Comparison of ENCODE assay signal across 39 cellular contexts in the genomic region with DNA sequence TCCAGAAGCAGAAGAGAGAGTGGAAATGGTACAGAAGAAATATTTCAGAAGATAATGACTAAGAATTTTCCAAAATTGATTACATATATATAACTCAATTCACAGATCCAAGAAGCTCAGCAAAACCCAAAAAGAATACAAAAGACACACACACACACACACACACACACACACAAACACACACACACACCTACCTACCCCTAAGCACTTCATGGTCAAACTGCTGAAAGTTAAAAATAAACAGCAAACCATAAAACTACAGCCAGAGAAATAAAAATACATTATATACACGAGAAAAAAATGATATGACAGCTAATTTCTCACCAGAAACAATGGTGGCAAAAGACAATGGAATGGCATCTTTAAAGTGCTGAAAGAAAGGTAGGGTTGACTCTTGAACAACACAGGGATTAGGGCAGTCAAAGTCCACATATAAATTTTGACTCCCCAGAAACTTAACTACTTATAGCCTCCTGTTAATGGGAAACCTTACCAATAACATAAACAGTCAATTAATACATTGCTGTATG.
"Had no signal": no experiment of that assay in that cellular context is flagged by ENCODE, and none has a peak within 500 bp of the region (broad histone marks: within the 10 kb centered on the region; RNA-seq: fewer than 3 reads in every experiment).

No MANE protein-coding gene starts in this region.

- H3K4me1 Mint-ChIP-seq: activated CD4-positive, alpha-beta T cell treated with anti-CD3 and anti-CD28 coated beads, Interleukin-2, amount 10 ng/mL, durations not matched to agents 7 days and 5 days; activated naive CD4-positive, alpha-beta T cell treated with anti-CD3 and anti-CD28 coated beads, Interleukin-2, amount 10 ng/mL, durations not matched to agents 7 days and 5 days; activated naive CD8-positive, alpha-beta T cell treated with anti-CD3 and anti-CD28 coated beads, Interleukin-2, amount 50 U/mL, for 24 hours had no signal

- H3K27ac Mint-ChIP-seq: activated CD4-positive, alpha-beta memory T cell treated with anti-CD3 and anti-CD28 coated beads for 36 hours; activated CD4-positive, alpha-beta T cell treated with anti-CD3 and anti-CD28 coated beads for 36 hours; activated CD4-positive, alpha-beta T cell treated with anti-CD3 and anti-CD28 coated beads, Interleukin-2, amount 10 ng/mL, durations not matched to agents 7 days and 5 days; activated naive CD4-positive, alpha-beta T cell treated with anti-CD3 and anti-CD28 coated beads, Interleukin-2, amount 10 ng/mL, durations not matched to agents 7 days and 5 days; activated naive CD8-positive, alpha-beta T cell; activated naive CD8-positive, alpha-beta T cell treated with anti-CD3 and anti-CD28 coated beads, Interleukin-2, amount 50 U/mL, for 24 hours; activated T-helper 1 cell treated with anti-CD3 and anti-CD28 coated beads, Interleukin-12 subunit alpha, Interleukin-12 subunit beta, Interleukin-2, Interleukin-4 antibody, amounts not matched to agents 30 ng/mL and 10 ng/mL and 1 ng/mL, durations not matched to agents 14 hours and 24 hours and 36 hours; brain had no signal

- H3K27me3 Mint-ChIP-seq: activated CD4-positive, alpha-beta memory T cell treated with anti-CD3 and anti-CD28 coated beads for 36 hours; activated CD4-positive, alpha-beta T cell treated with anti-CD3 and anti-CD28 coated beads for 36 hours; activated CD4-positive, alpha-beta T cell treated with anti-CD3 and anti-CD28 coated beads, Interleukin-2, amount 10 ng/mL, durations not matched to agents 7 days and 5 days; activated naive CD4-positive, alpha-beta T cell treated with anti-CD3 and anti-CD28 coated beads, Interleukin-2, amount 10 ng/mL, durations not matched to agents 7 days and 5 days had no signal

- ATAC-seq: activated CD4-positive, alpha-beta T cell treated with anti-CD3 and anti-CD28 coated beads for 36 hours; activated CD4-positive, CD25-positive, alpha-beta regulatory T cell treated with anti-CD3 and anti-CD28 coated beads, Interleukin-2, amount 50 U/mL, for 24 hours; activated naive CD8-positive, alpha-beta T cell treated with anti-CD3 and anti-CD28 coated beads, Interleukin-2, amount 50 U/mL, for 24 hours; activated T-cell treated with anti-CD3 and anti-CD28 coated beads, Interleukin-2, amount 50 U/mL, for 4 hours; Right ventricle myocardium inferior; SK-N-SH treated with all-trans-retinoic acid at 6 μM for 48 hours had no signal

- H3K4me3 Mint-ChIP-seq: activated CD4-positive, alpha-beta memory T cell treated with anti-CD3 and anti-CD28 coated beads for 36 hours; activated CD4-positive, alpha-beta T cell treated with anti-CD3 and anti-CD28 coated beads for 36 hours; activated CD4-positive, alpha-beta T cell treated with anti-CD3 and anti-CD28 coated beads, Interleukin-2, amount 10 ng/mL, durations not matched to agents 7 days and 5 days; activated naive CD4-positive, alpha-beta T cell treated with anti-CD3 and anti-CD28 coated beads, Interleukin-2, amount 10 ng/mL, durations not matched to agents 7 days and 5 days; activated naive CD8-positive, alpha-beta T cell; activated naive CD8-positive, alpha-beta T cell treated with anti-CD3 and anti-CD28 coated beads, Interleukin-2, amount 50 U/mL, for 24 hours; activated T-cell treated with anti-CD3 and anti-CD28 coated beads, Interleukin-2, amount 50 U/mL, for 4 hours; activated T-helper 1 cell treated with anti-CD3 and anti-CD28 coated beads, Interleukin-12 subunit alpha, Interleukin-12 subunit beta, Interleukin-2, Interleukin-4 antibody, amounts not matched to agents 30 ng/mL and 10 ng/mL and 1 ng/mL, durations not matched to agents 14 hours and 24 hours and 36 hours; brain had no signal

- H3K27ac ChIP-seq: PC-9, RWPE1, WERI-Rb-1 had no signal

- H3K4me3 ChIP-seq: MG63, PC-9 had no signal

- H3K4me2 ChIP-seq: PC-9 had no signal

- DNase-seq: activated CD4-positive, alpha-beta memory T cell treated with anti-CD3 and anti-CD28 coated beads for 36 hours; activated CD4-positive, alpha-beta T cell treated with anti-CD3 and anti-CD28 coated beads for 36 hours; activated CD4-positive, alpha-beta T cell treated with anti-CD3 and anti-CD28 coated beads, Interleukin-2, amount 10 ng/mL, durations not matched to agents 7 days and 5 days; activated CD8-positive, alpha-beta memory T cell treated with anti-CD3 and anti-CD28 coated beads, Interleukin-2, amount 50 U/mL, for 4 hours; activated gamma-delta T cell treated with Interleukin-2 at 50 U/mL for 16 hours; activated naive CD4-positive, alpha-beta T cell treated with anti-CD3 and anti-CD28 coated beads, Interleukin-2, amount 10 ng/mL, durations not matched to agents 7 days and 5 days; activated naive CD8-positive, alpha-beta T cell treated with anti-CD3 and anti-CD28 coated beads, Interleukin-2, amount 50 U/mL, for 24 hours; activated T-cell treated with anti-CD3 and anti-CD28 coated beads for 4 hours; activated T-cell treated with anti-CD3 and anti-CD28 coated beads, Interleukin-2, amount 50 U/mL, for 4 hours; anterior cingulate cortex; caudate nucleus; cerebellar nuclear complex; Kasumi-1; MG63; NCI-H1105; NCI-H1417 treated with DMSO at 0.1 percent for 48 hours; NCI-H187 treated with DMSO at 0.1 percent for 48 hours; NCI-H2081; NCI-H226; NCI-H446 treated with DMSO at 0.1 percent for 48 hours; NCI-H524; NCI-H69; NCI-H82; NK-92 treated with Interleukin-12 subunit alpha and Interleukin-12 subunit beta, amount 100 ng/mL, for 24 hours; PC-9; SIG-M5; T-helper 1 cell; T-helper 2 cell; T-helper 9 cell; WERI-Rb-1 had no signal

- H2AFZ ChIP-seq: PC-9 had no signal

- H3K36me3 ChIP-seq: WERI-Rb-1 had no signal

- FAIRE-seq: bronchial epithelial cell, RCC 7860 had no signal

- H3K36me3 Mint-ChIP-seq: activated naive CD8-positive, alpha-beta T cell had no signal

- H3K27me3 ChIP-seq: MG63 had no signal
